In genomic region chr2:177586154-177586553, GRCh38 we compare ENCODE assay signal across 30 cellular contexts.
"Had no signal": no experiment of that assay in that cellular context is flagged by ENCODE, and none has a peak within 500 bp of the region (broad histone marks: within the 10 kb centered on the region; RNA-seq: fewer than 3 reads in every experiment).

No MANE protein-coding gene starts in this region.

- H3K9me3 ChIP-seq: gastrocnemius medialis, heart left ventricle, left lung, mucosa of descending colon, ovary, psoas muscle, suprapubic skin, transverse colon, upper lobe of right lung, uterus had no signal

- H3K4me1 Mint-ChIP-seq: endodermal cell; stimulated activated naive CD8-positive, alpha-beta T cell treated with anti-CD3 and anti-CD28 coated beads, Interleukin-15, amount 100 ng/mL, for 72 hours had no signal

- H3K4me3 Mint-ChIP-seq: endodermal cell; mesothelial cell of epicardium; naive thymus-derived CD4-positive, alpha-beta T cell; nephron progenitor cell; stimulated activated naive CD8-positive, alpha-beta T cell treated with anti-CD3 and anti-CD28 coated beads, Interleukin-15, amount 100 ng/mL, for 72 hours had no signal

- H3K27ac ChIP-seq: dorsolateral prefrontal cortex, epithelial cell of prostate, gastrocnemius medialis, heart left ventricle, hepatocyte, left lung, ovary, psoas muscle, suprapubic skin, upper lobe of right lung, uterus had no signal

- ATAC-seq: esophagus mucosa; left lung; naive thymus-derived CD4-positive, alpha-beta T cell; stimulated activated naive CD8-positive, alpha-beta T cell treated with anti-CD3 and anti-CD28 coated beads, Interleukin-15, amount 100 ng/mL, for 72 hours had no signal

- H3K27me3 Mint-ChIP-seq: stimulated activated naive CD8-positive, alpha-beta T cell treated with anti-CD3 and anti-CD28 coated beads, Interleukin-15, amount 100 ng/mL, for 72 hours had no signal

- H3K4me3 ChIP-seq: dorsolateral prefrontal cortex, gastrocnemius medialis, heart left ventricle, hepatocyte, left lung, mucosa of descending colon, ovary, psoas muscle, smooth muscle cell, suprapubic skin, transverse colon, upper lobe of right lung, uterus had no signal

- H3K9me3 Mint-ChIP-seq: endodermal cell; nephron progenitor cell; stimulated activated naive CD8-positive, alpha-beta T cell treated with anti-CD3 and anti-CD28 coated beads, Interleukin-15, amount 100 ng/mL, for 72 hours had no signal

- DNase-seq: effector CD4-positive, alpha-beta T cell; endodermal cell; foreskin fibroblast; kidney; left lung; mesenchymal stem cell; mucosa of descending colon; naive thymus-derived CD4-positive, alpha-beta T cell; nephron progenitor cell; nucleus accumbens; ovary; psoas muscle; stimulated activated CD4-positive, alpha-beta T cell treated with anti-CD3 and anti-CD28 coated beads, Interleukin-12 subunit alpha, Interleukin-12 subunit beta, amount 100 ng/mL, for 4 hours; stimulated activated CD4-positive, alpha-beta T cell treated with anti-CD3 and anti-CD28 coated beads, Interleukin-1b, Interleukin-23, amount 100 ng/mL, for 48 hours; stimulated activated CD4-positive, alpha-beta T cell treated with anti-CD3 and anti-CD28 coated beads, Interleukin-4, amount 100 ng/mL, for 1 hour; stimulated activated CD8-positive, alpha-beta memory T cell treated with anti-CD3 and anti-CD28 coated beads, Interleukin-4, amount 100 ng/mL, for 48 hours; stimulated activated naive CD4-positive, alpha-beta T cell; stimulated activated naive CD8-positive, alpha-beta T cell treated with anti-CD3 and anti-CD28 coated beads, Interleukin-15, amount 100 ng/mL, for 72 hours; transverse colon; upper lobe of right lung; uterus had no signal

- H3K4me1 ChIP-seq: left lung, psoas muscle, suprapubic skin, upper lobe of right lung, uterus had no signal

- H3K27me3 ChIP-seq: gastrocnemius medialis, heart left ventricle, hepatocyte, left lung, ovary, suprapubic skin, transverse colon, upper lobe of right lung, uterus had no signal

- H3K36me3 ChIP-seq: gastrocnemius medialis, heart left ventricle, left lung, ovary, suprapubic skin, transverse colon, upper lobe of right lung, uterus had no signal

- H3K36me3 Mint-ChIP-seq: mesothelial cell of epicardium had no signal

- H3K27ac Mint-ChIP-seq: endodermal cell, mesothelial cell of epicardium, nephron progenitor cell had no signal
